ENCODE assay signal across 1 cellular context in the genomic region with DNA sequence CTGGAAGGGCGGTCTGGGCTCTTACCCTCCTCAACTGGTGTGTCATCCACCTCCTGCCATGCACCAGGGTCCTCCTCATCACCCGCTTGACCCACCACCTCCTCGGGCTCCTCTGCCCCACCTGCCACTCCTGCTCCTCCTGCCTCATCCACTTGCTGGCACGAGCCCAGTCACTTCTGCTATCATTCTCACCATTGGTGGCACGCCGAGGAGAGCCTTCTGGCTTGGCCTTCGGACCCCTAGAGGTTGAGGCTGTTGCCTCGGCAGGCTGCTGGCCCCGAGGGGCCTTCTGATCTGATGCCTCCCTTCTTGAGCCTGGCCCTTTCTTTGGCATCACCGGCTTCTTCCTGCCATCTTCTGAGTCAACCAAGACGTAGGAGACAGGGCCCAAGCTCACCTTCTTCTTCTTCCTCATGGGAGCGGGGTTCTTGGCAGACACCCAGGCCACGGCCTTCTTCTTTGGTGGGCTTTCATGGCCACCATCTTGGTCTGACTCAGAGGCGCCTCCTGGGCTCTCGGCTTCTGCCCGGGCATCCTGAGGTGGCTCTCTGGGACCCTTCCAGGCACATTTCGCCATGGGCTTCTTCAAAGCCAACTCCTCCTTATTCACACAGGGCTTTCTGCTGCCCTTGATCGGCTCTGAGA.
TF ChIP-seq lines count a peak whose summit lies in the region.

No MANE protein-coding gene starts in this region.

TF ChIP-seq in WTC11, 78 proteins besides CTCF, POLR2A, EP300 and RAD21 (continued from another document):
- TF ChIP-seq, protein P1, sequence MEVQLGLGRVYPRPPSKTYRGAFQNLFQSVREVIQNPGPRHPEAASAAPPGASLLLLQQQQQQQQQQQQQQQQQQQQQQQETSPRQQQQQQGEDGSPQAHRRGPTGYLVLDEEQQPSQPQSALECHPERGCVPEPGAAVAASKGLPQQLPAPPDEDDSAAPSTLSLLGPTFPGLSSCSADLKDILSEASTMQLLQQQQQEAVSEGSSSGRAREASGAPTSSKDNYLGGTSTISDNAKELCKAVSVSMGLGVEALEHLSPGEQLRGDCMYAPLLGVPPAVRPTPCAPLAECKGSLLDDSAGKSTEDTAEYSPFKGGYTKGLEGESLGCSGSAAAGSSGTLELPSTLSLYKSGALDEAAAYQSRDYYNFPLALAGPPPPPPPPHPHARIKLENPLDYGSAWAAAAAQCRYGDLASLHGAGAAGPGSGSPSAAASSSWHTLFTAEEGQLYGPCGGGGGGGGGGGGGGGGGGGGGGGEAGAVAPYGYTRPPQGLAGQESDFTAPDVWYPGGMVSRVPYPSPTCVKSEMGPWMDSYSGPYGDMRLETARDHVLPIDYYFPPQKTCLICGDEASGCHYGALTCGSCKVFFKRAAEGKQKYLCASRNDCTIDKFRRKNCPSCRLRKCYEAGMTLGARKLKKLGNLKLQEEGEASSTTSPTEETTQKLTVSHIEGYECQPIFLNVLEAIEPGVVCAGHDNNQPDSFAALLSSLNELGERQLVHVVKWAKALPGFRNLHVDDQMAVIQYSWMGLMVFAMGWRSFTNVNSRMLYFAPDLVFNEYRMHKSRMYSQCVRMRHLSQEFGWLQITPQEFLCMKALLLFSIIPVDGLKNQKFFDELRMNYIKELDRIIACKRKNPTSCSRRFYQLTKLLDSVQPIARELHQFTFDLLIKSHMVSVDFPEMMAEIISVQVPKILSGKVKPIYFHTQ (CRISPR knock-in tag; IDR thresholded peaks at IDR 0.05): no peak
- TF ChIP-seq JUN (CRISPR knock-in tag; IDR thresholded peaks at IDR 0.05) (no peak), ZNF671 (CRISPR knock-in tag; IDR thresholded peaks at IDR 0.05) (no peak)
- TF ChIP-seq, protein P2, sequence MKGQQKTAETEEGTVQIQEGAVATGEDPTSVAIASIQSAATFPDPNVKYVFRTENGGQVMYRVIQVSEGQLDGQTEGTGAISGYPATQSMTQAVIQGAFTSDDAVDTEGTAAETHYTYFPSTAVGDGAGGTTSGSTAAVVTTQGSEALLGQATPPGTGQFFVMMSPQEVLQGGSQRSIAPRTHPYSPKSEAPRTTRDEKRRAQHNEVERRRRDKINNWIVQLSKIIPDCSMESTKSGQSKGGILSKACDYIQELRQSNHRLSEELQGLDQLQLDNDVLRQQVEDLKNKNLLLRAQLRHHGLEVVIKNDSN (CRISPR knock-in tag; IDR thresholded peaks at IDR 0.05): no peak
- TF ChIP-seq, protein P3, sequence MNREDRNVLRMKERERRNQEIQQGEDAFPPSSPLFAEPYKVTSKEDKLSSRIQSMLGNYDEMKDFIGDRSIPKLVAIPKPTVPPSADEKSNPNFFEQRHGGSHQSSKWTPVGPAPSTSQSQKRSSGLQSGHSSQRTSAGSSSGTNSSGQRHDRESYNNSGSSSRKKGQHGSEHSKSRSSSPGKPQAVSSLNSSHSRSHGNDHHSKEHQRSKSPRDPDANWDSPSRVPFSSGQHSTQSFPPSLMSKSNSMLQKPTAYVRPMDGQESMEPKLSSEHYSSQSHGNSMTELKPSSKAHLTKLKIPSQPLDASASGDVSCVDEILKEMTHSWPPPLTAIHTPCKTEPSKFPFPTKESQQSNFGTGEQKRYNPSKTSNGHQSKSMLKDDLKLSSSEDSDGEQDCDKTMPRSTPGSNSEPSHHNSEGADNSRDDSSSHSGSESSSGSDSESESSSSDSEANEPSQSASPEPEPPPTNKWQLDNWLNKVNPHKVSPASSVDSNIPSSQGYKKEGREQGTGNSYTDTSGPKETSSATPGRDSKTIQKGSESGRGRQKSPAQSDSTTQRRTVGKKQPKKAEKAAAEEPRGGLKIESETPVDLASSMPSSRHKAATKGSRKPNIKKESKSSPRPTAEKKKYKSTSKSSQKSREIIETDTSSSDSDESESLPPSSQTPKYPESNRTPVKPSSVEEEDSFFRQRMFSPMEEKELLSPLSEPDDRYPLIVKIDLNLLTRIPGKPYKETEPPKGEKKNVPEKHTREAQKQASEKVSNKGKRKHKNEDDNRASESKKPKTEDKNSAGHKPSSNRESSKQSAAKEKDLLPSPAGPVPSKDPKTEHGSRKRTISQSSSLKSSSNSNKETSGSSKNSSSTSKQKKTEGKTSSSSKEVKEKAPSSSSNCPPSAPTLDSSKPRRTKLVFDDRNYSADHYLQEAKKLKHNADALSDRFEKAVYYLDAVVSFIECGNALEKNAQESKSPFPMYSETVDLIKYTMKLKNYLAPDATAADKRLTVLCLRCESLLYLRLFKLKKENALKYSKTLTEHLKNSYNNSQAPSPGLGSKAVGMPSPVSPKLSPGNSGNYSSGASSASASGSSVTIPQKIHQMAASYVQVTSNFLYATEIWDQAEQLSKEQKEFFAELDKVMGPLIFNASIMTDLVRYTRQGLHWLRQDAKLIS (CRISPR knock-in tag; IDR thresholded peaks at IDR 0.05; ENCODE audit: borderline replicate concordance): no peak
- TF ChIP-seq, protein P4, sequence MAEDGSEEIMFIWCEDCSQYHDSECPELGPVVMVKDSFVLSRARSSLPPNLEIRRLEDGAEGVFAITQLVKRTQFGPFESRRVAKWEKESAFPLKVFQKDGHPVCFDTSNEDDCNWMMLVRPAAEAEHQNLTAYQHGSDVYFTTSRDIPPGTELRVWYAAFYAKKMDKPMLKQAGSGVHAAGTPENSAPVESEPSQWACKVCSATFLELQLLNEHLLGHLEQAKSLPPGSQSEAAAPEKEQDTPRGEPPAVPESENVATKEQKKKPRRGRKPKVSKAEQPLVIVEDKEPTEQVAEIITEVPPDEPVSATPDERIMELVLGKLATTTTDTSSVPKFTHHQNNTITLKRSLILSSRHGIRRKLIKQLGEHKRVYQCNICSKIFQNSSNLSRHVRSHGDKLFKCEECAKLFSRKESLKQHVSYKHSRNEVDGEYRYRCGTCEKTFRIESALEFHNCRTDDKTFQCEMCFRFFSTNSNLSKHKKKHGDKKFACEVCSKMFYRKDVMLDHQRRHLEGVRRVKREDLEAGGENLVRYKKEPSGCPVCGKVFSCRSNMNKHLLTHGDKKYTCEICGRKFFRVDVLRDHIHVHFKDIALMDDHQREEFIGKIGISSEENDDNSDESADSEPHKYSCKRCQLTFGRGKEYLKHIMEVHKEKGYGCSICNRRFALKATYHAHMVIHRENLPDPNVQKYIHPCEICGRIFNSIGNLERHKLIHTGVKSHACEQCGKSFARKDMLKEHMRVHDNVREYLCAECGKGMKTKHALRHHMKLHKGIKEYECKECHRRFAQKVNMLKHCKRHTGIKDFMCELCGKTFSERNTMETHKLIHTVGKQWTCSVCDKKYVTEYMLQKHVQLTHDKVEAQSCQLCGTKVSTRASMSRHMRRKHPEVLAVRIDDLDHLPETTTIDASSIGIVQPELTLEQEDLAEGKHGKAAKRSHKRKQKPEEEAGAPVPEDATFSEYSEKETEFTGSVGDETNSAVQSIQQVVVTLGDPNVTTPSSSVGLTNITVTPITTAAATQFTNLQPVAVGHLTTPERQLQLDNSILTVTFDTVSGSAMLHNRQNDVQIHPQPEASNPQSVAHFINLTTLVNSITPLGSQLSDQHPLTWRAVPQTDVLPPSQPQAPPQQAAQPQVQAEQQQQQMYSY (CRISPR knock-in tag; IDR thresholded peaks at IDR 0.05): no peak
TF ChIP-seq in WTC11: peak in this region for 0.
